In genomic region chr7:135616136-135616535, GRCh38 we compare ENCODE assay signal across 29 cellular contexts.
"Had no signal": no experiment of that assay in that cellular context is flagged by ENCODE, and none has a peak within 500 bp of the region (broad histone marks: within the 10 kb centered on the region; RNA-seq: fewer than 3 reads in every experiment).

No MANE protein-coding gene starts in this region.

- H3K4me2 ChIP-seq: neural progenitor cell, smooth muscle cell had no signal

- DNase-seq: hypothalamus; immature natural killer cell; kidney; left colon; left lung; lower lobe of right lung; mammary epithelial cell; mesenchymal stem cell; naive thymus-derived CD8-positive, alpha-beta T cell; nephron progenitor cell; occipital lobe; ovary; right lobe of liver; stimulated activated CD4-positive, alpha-beta T cell treated with anti-CD3 and anti-CD28 coated beads, Interleukin-1b, Interleukin-23, amount 100 ng/mL, for 48 hours; stimulated activated CD4-positive, alpha-beta T cell treated with anti-CD3 and anti-CD28 coated beads, Interleukin-2, amount 100 ng/mL, for 48 hours; stimulated activated CD4-positive, alpha-beta T cell treated with anti-CD3 and anti-CD28 coated beads, Interleukin-4, amount 100 ng/mL, for 4 hours; stimulated activated CD8-positive, alpha-beta memory T cell treated with anti-CD3 and anti-CD28 coated beads, Interleukin-4, amount 100 ng/mL, for 48 hours; stimulated activated naive CD4-positive, alpha-beta T cell treated with Interleukin-2 at 50 U/mL for 16 hours; stimulated activated naive CD8-positive, alpha-beta T cell treated with anti-CD3 and anti-CD28 coated beads, Interleukin-15, amount 100 ng/mL, for 72 hours; substantia nigra; thyroid gland; transverse colon; upper lobe of left lung had no signal

- H3K4me1 ChIP-seq: lower lobe of right lung, neural progenitor cell, right atrium auricular region, right lobe of liver, thyroid gland, transverse colon, vagina had no signal

- H3K9ac ChIP-seq: neural progenitor cell had no signal

- H2AFZ ChIP-seq: neural progenitor cell had no signal

- H3K36me3 ChIP-seq: ovary had no signal

- H3K9me3 ChIP-seq: left lung, lower lobe of right lung, neutrophil, ovary, right atrium auricular region, right lobe of liver, thyroid gland, transverse colon, upper lobe of left lung, vagina had no signal

- H3K27ac ChIP-seq: left lung, lower lobe of right lung, neural progenitor cell, neutrophil, ovary, right atrium auricular region, right lobe of liver, thyroid gland, transverse colon, upper lobe of left lung, vagina had no signal

- H3K4me3 ChIP-seq: left lung, lower lobe of right lung, neural progenitor cell, ovary, right atrium auricular region, right lobe of liver, smooth muscle cell, thyroid gland, transverse colon, upper lobe of left lung, vagina had no signal

- H3K27me3 ChIP-seq: left lung, neural progenitor cell, neutrophil, ovary, right atrium auricular region, right lobe of liver, thyroid gland, transverse colon, upper lobe of left lung, vagina had no signal

- ATAC-seq: left colon; left lung; lower lobe of right lung; naive thymus-derived CD8-positive, alpha-beta T cell; right lobe of liver; stimulated activated memory B cell treated with anti-CD40 and anti-IgM and Interleukin-4, amounts not matched to agents 10 μg/mL and 1 μg/mL and 100 μg/mL, for 72 hours; stimulated activated naive CD8-positive, alpha-beta T cell treated with anti-CD3 and anti-CD28 coated beads, Interleukin-15, amount 100 ng/mL, for 72 hours had no signal
